24 cellular contexts compared by ENCODE assay signal in the genomic region with DNA sequence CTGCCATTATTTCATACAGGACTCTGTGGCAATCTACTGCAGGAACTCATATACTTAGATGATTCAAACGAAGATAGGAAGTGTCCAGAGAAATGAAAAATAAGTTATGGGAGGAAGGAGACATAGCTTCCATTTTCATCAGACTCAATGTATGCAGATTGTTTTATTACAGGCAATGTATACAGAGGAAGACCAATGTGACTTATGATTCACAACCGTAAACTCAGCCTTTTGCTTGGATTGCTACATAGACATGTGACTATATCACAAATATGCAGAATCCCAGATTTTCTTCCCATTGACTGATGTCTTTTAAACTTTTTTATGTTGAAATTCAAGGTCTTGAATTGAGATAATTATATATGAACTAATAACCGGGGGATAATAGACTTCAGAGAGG.
"Had no signal": no experiment of that assay in that cellular context is flagged by ENCODE, and none has a peak within 500 bp of the region (broad histone marks: within the 10 kb centered on the region; RNA-seq: fewer than 3 reads in every experiment).

No MANE protein-coding gene starts in this region.

- H3K27ac Mint-ChIP-seq: effector memory CD8-positive, alpha-beta T cell; mesothelial cell of epicardium; naive thymus-derived CD4-positive, alpha-beta T cell; nephron; neural progenitor cell; progenitor cell of endocrine pancreas; stimulated activated naive B cell treated with anti-CD40 and anti-IgM and Interleukin-4, amounts not matched to agents 10 μg/mL and 1 μg/mL and 100 μg/mL, for 72 hours; stimulated activated naive CD8-positive, alpha-beta T cell treated with anti-CD3 and anti-CD28 coated beads, Interleukin-15, Interleukin-2, amounts not matched to agents 100 ng/mL and 50 ng/mL, for 24 hours had no signal

- H3K79me2 ChIP-seq: hepatocyte, parathyroid adenoma had no signal

- H3K36me3 ChIP-seq: gastroesophageal sphincter, heart left ventricle, left lung, neural progenitor cell, right lobe of liver, thoracic aorta, tibial nerve, upper lobe of left lung had no signal

- H3K27me3 Mint-ChIP-seq: effector memory CD8-positive, alpha-beta T cell; naive thymus-derived CD4-positive, alpha-beta T cell; progenitor cell of endocrine pancreas; stimulated activated naive B cell treated with anti-CD40 and anti-IgM and Interleukin-4, amounts not matched to agents 10 μg/mL and 1 μg/mL and 100 μg/mL, for 72 hours; stimulated activated naive CD8-positive, alpha-beta T cell treated with anti-CD3 and anti-CD28 coated beads, Interleukin-15, Interleukin-2, amounts not matched to agents 100 ng/mL and 50 ng/mL, for 24 hours had no signal

- H3K27me3 ChIP-seq: gastroesophageal sphincter, heart left ventricle, hepatocyte, left lung, neural progenitor cell, right lobe of liver, tibial nerve, upper lobe of left lung had no signal

- H3K4me1 Mint-ChIP-seq: mesothelial cell of epicardium; naive thymus-derived CD4-positive, alpha-beta T cell; neural progenitor cell; stimulated activated naive B cell treated with anti-CD40 and anti-IgM and Interleukin-4, amounts not matched to agents 10 μg/mL and 1 μg/mL and 100 μg/mL, for 72 hours had no signal

- H3K27ac ChIP-seq: coronary artery, gastroesophageal sphincter, heart left ventricle, hepatocyte, left lung, neural progenitor cell, parathyroid adenoma, right lobe of liver, thoracic aorta, tibial nerve, upper lobe of left lung had no signal

- H3K36me3 Mint-ChIP-seq: mesothelial cell of epicardium; naive thymus-derived CD4-positive, alpha-beta T cell; neural progenitor cell; stimulated activated naive B cell treated with anti-CD40 and anti-IgM and Interleukin-4, amounts not matched to agents 10 μg/mL and 1 μg/mL and 100 μg/mL, for 72 hours had no signal

- H3K9me3 Mint-ChIP-seq: mesothelial cell of epicardium; nephron; neural progenitor cell; stimulated activated naive B cell treated with anti-CD40 and anti-IgM and Interleukin-4, amounts not matched to agents 10 μg/mL and 1 μg/mL and 100 μg/mL, for 72 hours; stimulated activated naive CD8-positive, alpha-beta T cell treated with anti-CD3 and anti-CD28 coated beads, Interleukin-15, Interleukin-2, amounts not matched to agents 100 ng/mL and 50 ng/mL, for 24 hours had no signal

- H3K4me2 ChIP-seq: hepatocyte, neural progenitor cell had no signal

- DNase-seq: dermis blood vessel endothelial cell; effector memory CD8-positive, alpha-beta T cell; heart left ventricle; kidney; left lung; mesenchymal stem cell; naive thymus-derived CD4-positive, alpha-beta T cell; right lobe of liver; small intestine; stimulated activated CD4-positive, alpha-beta T cell treated with anti-CD3 and anti-CD28 coated beads, Interleukin-15, amount 100 ng/mL, for 24 hours; stimulated activated CD4-positive, alpha-beta T cell treated with anti-CD3 and anti-CD28 coated beads, Interleukin-2, amount 100 ng/mL, for 48 hours; stimulated activated naive B cell treated with anti-CD40 and anti-IgM and Interleukin-4, amounts not matched to agents 10 μg/mL and 1 μg/mL and 100 μg/mL, for 72 hours; upper lobe of left lung had no signal

- H3K4me3 ChIP-seq: coronary artery, gastroesophageal sphincter, heart left ventricle, hepatocyte, left lung, neural progenitor cell, right lobe of liver, thoracic aorta, tibial nerve, upper lobe of left lung had no signal

- H3K4me1 ChIP-seq: gastroesophageal sphincter, heart left ventricle, left lung, neural progenitor cell, parathyroid adenoma, right lobe of liver, tibial nerve, upper lobe of left lung had no signal

- H3K9me3 ChIP-seq: gastroesophageal sphincter, left lung, right lobe of liver, thoracic aorta, tibial nerve, upper lobe of left lung had no signal

- H3K4me3 Mint-ChIP-seq: effector memory CD8-positive, alpha-beta T cell; mesothelial cell of epicardium; naive thymus-derived CD4-positive, alpha-beta T cell; nephron; neural progenitor cell; stimulated activated naive B cell treated with anti-CD40 and anti-IgM and Interleukin-4, amounts not matched to agents 10 μg/mL and 1 μg/mL and 100 μg/mL, for 72 hours; stimulated activated naive CD8-positive, alpha-beta T cell treated with anti-CD3 and anti-CD28 coated beads, Interleukin-15, Interleukin-2, amounts not matched to agents 100 ng/mL and 50 ng/mL, for 24 hours had no signal

- H2AFZ ChIP-seq: hepatocyte, neural progenitor cell, parathyroid adenoma had no signal

- H3K9ac ChIP-seq: neural progenitor cell, parathyroid adenoma had no signal

- ATAC-seq: effector memory CD8-positive, alpha-beta T cell; gastroesophageal sphincter; heart left ventricle; left lung; naive thymus-derived CD4-positive, alpha-beta T cell; right lobe of liver; stimulated activated naive B cell treated with anti-CD40 and anti-IgM and Interleukin-4, amounts not matched to agents 10 μg/mL and 1 μg/mL and 100 μg/mL, for 72 hours had no signal
